26 cellular contexts compared by ENCODE assay signal in the genomic region with DNA sequence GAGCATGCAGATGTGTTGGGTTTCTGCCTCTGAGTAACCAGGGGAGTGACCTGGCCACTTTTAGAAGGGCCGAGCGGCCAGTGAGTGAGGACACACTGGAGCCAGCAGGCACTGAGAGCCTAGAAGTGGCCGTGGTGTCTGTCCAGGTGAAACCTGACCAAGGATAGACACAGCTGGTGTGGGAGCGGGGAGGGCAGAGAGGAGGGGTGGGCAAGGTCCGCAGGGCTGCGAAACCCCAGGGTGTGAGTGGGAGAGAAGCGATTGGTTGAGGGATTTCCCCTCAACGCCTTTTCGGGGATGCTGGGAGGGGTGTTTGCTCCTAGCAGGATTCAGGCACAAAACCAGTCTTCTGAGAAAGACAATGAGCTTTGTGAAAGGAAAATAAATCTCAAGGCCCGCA. TPM values are rescaled to one million over a fixed set of nuclear protein-coding genes. Genes with fewer than 3 reads are reported as not detected.
DNase-seq lines count a peak whose midpoint lies in the region; ATAC-seq and TF ChIP-seq lines count a peak whose summit lies in the region.
"Had no signal": no experiment of that assay in that cellular context is flagged by ENCODE, and none has a peak within 500 bp of the region (broad histone marks: within the 10 kb centered on the region; RNA-seq: fewer than 3 reads in every experiment).

No MANE protein-coding gene starts in this region.

- TF ChIP-seq CTCF in WTC11 (IDR thresholded peaks at IDR 0.05) (no peak), nephron (IDR thresholded peaks at IDR 0.05; ENCODE audit: unreplicated experiment in 3 of 3) (no peak), lower leg skin (IDR thresholded peaks at IDR 0.05) (no peak)

- no peaks in the 10 kb centered on the region for H3K9me3 Mint-ChIP-seq in WTC11
- no peaks in the 10 kb centered on the region for H3K9me3 Mint-ChIP-seq in nephron
- H3K9me3 Mint-ChIP-seq: activated naive CD8-positive, alpha-beta T cell treated with anti-CD3 and anti-CD28 coated beads, Interleukin-2, amount 50 U/mL, for 24 hours; CD4-positive, alpha-beta memory T cell had no signal

- H3K27ac Mint-ChIP-seq in WTC11, result peak overlapping the region; percentile 95
- peak overlapping the region; percentile 33 to 98 (median 78) for H3K27ac Mint-ChIP-seq in nephron
- H3K27ac Mint-ChIP-seq: activated naive CD8-positive, alpha-beta T cell treated with anti-CD3 and anti-CD28 coated beads, Interleukin-2, amount 50 U/mL, for 24 hours; CD4-positive, alpha-beta memory T cell had no signal

- H3K4me3 Mint-ChIP-seq in WTC11 (peak overlapping the region; percentile 24; the same call in 1 of the 2 replicates), nephron (peak overlapping the region; percentile 36 to 69 (median 55))
- H3K4me3 Mint-ChIP-seq: activated naive CD8-positive, alpha-beta T cell treated with anti-CD3 and anti-CD28 coated beads, Interleukin-2, amount 50 U/mL, for 24 hours; CD4-positive, alpha-beta memory T cell had no signal

- H3K4me1 Mint-ChIP-seq in WTC11 (peaks cover 37% of the 10 kb centered on the region), nephron (peaks cover 11% of the 10 kb centered on the region)
- H3K4me1 Mint-ChIP-seq: CD4-positive, alpha-beta memory T cell had no signal

- 76 to 80% methylated on average over 9 to 10 of the region's 10 CpGs for whole genome bisulfite sequencing in lower leg skin, 2 donors

- peak; percentile 32 for ATAC-seq in WTC11
- ATAC-seq: activated naive CD8-positive, alpha-beta T cell treated with anti-CD3 and anti-CD28 coated beads, Interleukin-2, amount 50 U/mL, for 24 hours; Panc1; right cardiac atrium; stimulated activated naive CD8-positive, alpha-beta T cell treated with anti-CD3 and anti-CD28 coated beads, Interleukin-15, Interleukin-2, amounts not matched to agents 100 U/mL and 50 U/mL, for 24 hours had no signal

- DNase-seq in WTC11 (ENCODE audit: low spot score) (peak; percentile 11), iPS-NIHi7 (ENCODE audit: extremely low spot score) (peak; percentile 35), RKO (ENCODE audit: low spot score) (no peak), posterior cingulate gyrus (no peak), NCI-H69 (lab: John Stamatoyannopoulos, UW) (no peak), lower leg skin (ENCODE audit: low spot score in 2 of 2) (no peak)
- DNase-seq: activated gamma-delta T cell treated with Interleukin-2 at 50 U/mL for 16 hours; activated naive CD8-positive, alpha-beta T cell treated with anti-CD3 and anti-CD28 coated beads, Interleukin-2, amount 50 U/mL, for 24 hours; activated T-cell treated with anti-CD3 and anti-CD28 coated beads, Interleukin-2, amount 50 U/mL, for 1 hour; CD4-positive, alpha-beta memory T cell; DMS 273 treated with DMSO at 0.1 percent for 48 hours; effector CD8-positive, alpha-beta T cell; foreskin fibroblast; KBM-7; MM.1S; NCI-H1436; right cardiac atrium; SJCRH30; stimulated activated naive CD8-positive, alpha-beta T cell treated with anti-CD3 and anti-CD28 coated beads, Interleukin-15, Interleukin-2, amounts not matched to agents 100 U/mL and 50 U/mL, for 24 hours had no signal

- TF ChIP-seq POLR2A in lower leg skin (IDR thresholded peaks at IDR 0.05), result no peak

- H3K27me3 Mint-ChIP-seq in WTC11 (ENCODE audit: low read depth), result no peaks in the 10 kb centered on the region
- peaks cover 12% of the 10 kb centered on the region for H3K27me3 Mint-ChIP-seq in nephron (ENCODE audit: low read depth)
- H3K27me3 Mint-ChIP-seq: activated naive CD8-positive, alpha-beta T cell treated with anti-CD3 and anti-CD28 coated beads, Interleukin-2, amount 50 U/mL, for 24 hours; CD4-positive, alpha-beta memory T cell had no signal

- H3K36me3 Mint-ChIP-seq in WTC11, result peaks cover 5% of the 10 kb centered on the region
- H3K36me3 Mint-ChIP-seq in nephron (ENCODE audit: low read depth), result peaks cover 13% of the 10 kb centered on the region
- H3K36me3 Mint-ChIP-seq: brain; CD4-positive, alpha-beta memory T cell had no signal

- no peak overlapping the region for H3K4me3 ChIP-seq in lower leg skin (ENCODE audit: low read depth, poor library complexity, severe bottlenecking)
- H3K4me3 ChIP-seq: SJCRH30 had no signal

- CTCF ChIA-PET in WTC11 (lab: Charles Lee), result no interaction called here

- POLR2A ChIA-PET in WTC11 (lab: Charles Lee), result no interaction called here

- intact Hi-C loops in posterior cingulate gyrus (cut with DNase I), result no loop called here
- intact Hi-C loops in lower leg skin (cut with DNase I; ENCODE audit: low total_unique reads), result no loop called here

TF ChIP-seq in WTC11, 78 proteins besides CTCF, POLR2A, EP300 and RAD21:
- TF ChIP-seq GABPB1 (CRISPR knock-in tag; IDR thresholded peaks at IDR 0.05) (no peak), NR2C2 (CRISPR knock-in tag; IDR thresholded peaks at IDR 0.05) (no peak), SMAD4 (CRISPR knock-in tag; IDR thresholded peaks at IDR 0.05) (no peak), OVOL2 (CRISPR knock-in tag; IDR thresholded peaks at IDR 0.05; ENCODE audit: borderline replicate concordance) (no peak), ETV6 (CRISPR knock-in tag; IDR thresholded peaks at IDR 0.05) (no peak), TP53 (CRISPR knock-in tag; IDR thresholded peaks at IDR 0.05) (no peak), USF2 (CRISPR knock-in tag; IDR thresholded peaks at IDR 0.05) (no peak), MAX (CRISPR knock-in tag; IDR thresholded peaks at IDR 0.05) (no peak), ZNF281 (CRISPR knock-in tag; IDR thresholded peaks at IDR 0.05) (no peak), ZNF263 (CRISPR knock-in tag; IDR thresholded peaks at IDR 0.05; ENCODE audit: low read depth) (no peak), FOXP1 (CRISPR knock-in tag; IDR thresholded peaks at IDR 0.05; ENCODE audit: borderline replicate concordance) (no peak), CREB1 (CRISPR knock-in tag; IDR thresholded peaks at IDR 0.05) (no peak), ZNF671 (CRISPR knock-in tag; IDR thresholded peaks at IDR 0.05) (no peak)
- TF ChIP-seq, protein P1, sequence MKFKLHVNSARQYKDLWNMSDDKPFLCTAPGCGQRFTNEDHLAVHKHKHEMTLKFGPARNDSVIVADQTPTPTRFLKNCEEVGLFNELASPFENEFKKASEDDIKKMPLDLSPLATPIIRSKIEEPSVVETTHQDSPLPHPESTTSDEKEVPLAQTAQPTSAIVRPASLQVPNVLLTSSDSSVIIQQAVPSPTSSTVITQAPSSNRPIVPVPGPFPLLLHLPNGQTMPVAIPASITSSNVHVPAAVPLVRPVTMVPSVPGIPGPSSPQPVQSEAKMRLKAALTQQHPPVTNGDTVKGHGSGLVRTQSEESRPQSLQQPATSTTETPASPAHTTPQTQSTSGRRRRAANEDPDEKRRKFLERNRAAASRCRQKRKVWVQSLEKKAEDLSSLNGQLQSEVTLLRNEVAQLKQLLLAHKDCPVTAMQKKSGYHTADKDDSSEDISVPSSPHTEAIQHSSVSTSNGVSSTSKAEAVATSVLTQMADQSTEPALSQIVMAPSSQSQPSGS (CRISPR knock-in tag; IDR thresholded peaks at IDR 0.05; ENCODE audit: borderline replicate concordance, low read depth), result no peak
- TF ChIP-seq, protein P2, sequence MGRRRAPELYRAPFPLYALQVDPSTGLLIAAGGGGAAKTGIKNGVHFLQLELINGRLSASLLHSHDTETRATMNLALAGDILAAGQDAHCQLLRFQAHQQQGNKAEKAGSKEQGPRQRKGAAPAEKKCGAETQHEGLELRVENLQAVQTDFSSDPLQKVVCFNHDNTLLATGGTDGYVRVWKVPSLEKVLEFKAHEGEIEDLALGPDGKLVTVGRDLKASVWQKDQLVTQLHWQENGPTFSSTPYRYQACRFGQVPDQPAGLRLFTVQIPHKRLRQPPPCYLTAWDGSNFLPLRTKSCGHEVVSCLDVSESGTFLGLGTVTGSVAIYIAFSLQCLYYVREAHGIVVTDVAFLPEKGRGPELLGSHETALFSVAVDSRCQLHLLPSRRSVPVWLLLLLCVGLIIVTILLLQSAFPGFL (CRISPR knock-in tag; IDR thresholded peaks at IDR 0.05; ENCODE audit: borderline replicate concordance), result no peak

RNA-seq across cellular contexts. Expression of gene ARSD, which starts 33.2 kb away (rescaled TPM):
- total RNA-seq in WTC11 (2021), result 3.0 to 6.3 TPM (median 6.0 TPM) in 3 replicates
- total RNA-seq in lower leg skin, result 10 to 100 TPM in 3 of 4 donors, 1 to 10 TPM in 1; 8.9 to 17.3 (median 15.7) TPM

RNA-seq across cellular contexts. Expression of gene ARSH, which starts 44.0 kb away (rescaled TPM):
- total RNA-seq in WTC11 (2021) (not detected in 3 replicates), lower leg skin (under 1 TPM in 1 of 4 donors, not detected in 3; 0.39 TPM)
- total RNA-seq: CD4-positive, alpha-beta memory T cell; lung microvascular endothelial cell; NCI-H460; osteocyte; right cardiac atrium; SJCRH30; T-helper 1 cell treated with Interleukin-12 subunit alpha and Interleukin-12 subunit beta and Interleukin-4 antibody, amounts not matched to agents 30 ng/mL and 1 ng/mL, for 36 hours had no signal

Comparison
In these comparisons a context has a peak if more than half of its experiments do, and no peak if none do; other contexts are left out.
1. DNase-seq: peak in WTC11 (single experiment) and iPS-NIHi7 (single experiment); none in RKO (single experiment), posterior cingulate gyrus (0 of 10), NCI-H69 (single experiment) and lower leg skin (0 of 2).